Comparison of ENCODE assay signal across 13 cellular contexts in the genomic region with DNA sequence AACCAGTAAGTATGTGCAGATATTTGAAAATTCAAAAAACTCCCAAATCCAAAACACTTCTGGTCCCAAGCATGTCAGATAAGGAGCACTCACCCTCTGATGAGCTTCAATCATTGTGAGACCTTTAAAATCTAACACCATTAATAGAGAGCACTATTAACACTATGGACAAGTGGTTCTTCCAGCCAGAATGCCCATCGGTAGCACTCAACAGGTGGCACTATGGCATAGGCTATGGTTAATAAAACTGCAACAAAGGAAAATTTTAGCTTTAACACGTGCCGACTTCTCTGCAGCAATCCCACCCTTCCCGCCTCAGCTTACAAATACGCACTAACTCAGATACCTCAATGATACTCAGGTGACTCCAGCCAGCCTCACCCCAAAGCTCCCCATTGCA.
"Had no signal": no experiment of that assay in that cellular context is flagged by ENCODE, and none has a peak within 500 bp of the region (broad histone marks: within the 10 kb centered on the region; RNA-seq: fewer than 3 reads in every experiment).

No MANE protein-coding gene starts in this region.

- DNase-seq: activated CD4-positive, CD25-positive, alpha-beta regulatory T cell treated with anti-CD3 and anti-CD28 coated beads, Interleukin-2, amount 50 U/mL, for 72 hours; activated naive CD4-positive, alpha-beta T cell; activated naive CD8-positive, alpha-beta T cell treated with anti-CD3 and anti-CD28 coated beads, Interleukin-2, amount 10 ng/mL, durations not matched to agents 7 days and 5 days; anterior cingulate cortex; kidney glomerular epithelial cell; mesendoderm; nephron progenitor cell; psoas muscle; right lobe of liver; spleen; stimulated activated naive CD8-positive, alpha-beta T cell treated with anti-CD3 and anti-CD28 coated beads, Interleukin-15, amount 100 ng/mL, for 72 hours had no signal

- H3K9me3 ChIP-seq: psoas muscle, right lobe of liver, spleen had no signal

- H3K9me3 Mint-ChIP-seq: activated naive CD8-positive, alpha-beta T cell treated with anti-CD3 and anti-CD28 coated beads, Interleukin-2, amount 10 ng/mL, durations not matched to agents 7 days and 5 days; activated T-helper 1 cell treated with anti-CD3 and anti-CD28 coated beads, Interleukin-12 subunit alpha, Interleukin-12 subunit beta, Interleukin-2, Interleukin-4 antibody, amounts not matched to agents 30 ng/mL and 10 ng/mL and 1 ng/mL, durations not matched to agents 14 hours and 24 hours and 36 hours; nephron progenitor cell; stimulated activated naive CD8-positive, alpha-beta T cell treated with anti-CD3 and anti-CD28 coated beads, Interleukin-15, amount 100 ng/mL, for 72 hours; T-helper 2 cell treated with Interferon-gamma antibody and Interleukin-4, amounts not matched to agents 5 μg/mL and 100 μg/mL, for 36 hours had no signal

- H3K4me1 Mint-ChIP-seq: activated naive CD8-positive, alpha-beta T cell treated with anti-CD3 and anti-CD28 coated beads, Interleukin-2, amount 10 ng/mL, durations not matched to agents 7 days and 5 days; stimulated activated naive CD8-positive, alpha-beta T cell treated with anti-CD3 and anti-CD28 coated beads, Interleukin-15, amount 100 ng/mL, for 72 hours had no signal

- H3K27ac Mint-ChIP-seq: activated naive CD8-positive, alpha-beta T cell treated with anti-CD3 and anti-CD28 coated beads, Interleukin-2, amount 10 ng/mL, durations not matched to agents 7 days and 5 days; activated T-helper 1 cell treated with anti-CD3 and anti-CD28 coated beads, Interleukin-12 subunit alpha, Interleukin-12 subunit beta, Interleukin-2, Interleukin-4 antibody, amounts not matched to agents 30 ng/mL and 10 ng/mL and 1 ng/mL, durations not matched to agents 14 hours and 24 hours and 36 hours; T-helper 2 cell treated with Interferon-gamma antibody and Interleukin-4, amounts not matched to agents 5 μg/mL and 100 μg/mL, for 36 hours had no signal

- H3K36me3 Mint-ChIP-seq: activated naive CD8-positive, alpha-beta T cell treated with anti-CD3 and anti-CD28 coated beads, Interleukin-2, amount 10 ng/mL, durations not matched to agents 7 days and 5 days had no signal

- H3K4me1 ChIP-seq: right lobe of liver had no signal

- H3K36me3 ChIP-seq: right lobe of liver, spleen had no signal

- H3K4me3 ChIP-seq: psoas muscle, right lobe of liver, spleen had no signal

- H3K27me3 ChIP-seq: right lobe of liver had no signal

- H3K27ac ChIP-seq: psoas muscle, right lobe of liver had no signal

- H3K4me3 Mint-ChIP-seq: activated naive CD8-positive, alpha-beta T cell treated with anti-CD3 and anti-CD28 coated beads, Interleukin-2, amount 10 ng/mL, durations not matched to agents 7 days and 5 days; activated T-helper 1 cell treated with anti-CD3 and anti-CD28 coated beads, Interleukin-12 subunit alpha, Interleukin-12 subunit beta, Interleukin-2, Interleukin-4 antibody, amounts not matched to agents 30 ng/mL and 10 ng/mL and 1 ng/mL, durations not matched to agents 14 hours and 24 hours and 36 hours; nephron progenitor cell; stimulated activated naive CD8-positive, alpha-beta T cell treated with anti-CD3 and anti-CD28 coated beads, Interleukin-15, amount 100 ng/mL, for 72 hours; T-helper 2 cell treated with Interferon-gamma antibody and Interleukin-4, amounts not matched to agents 5 μg/mL and 100 μg/mL, for 36 hours had no signal
